ENCODE assay signal across 2 cellular contexts in the genomic region with DNA sequence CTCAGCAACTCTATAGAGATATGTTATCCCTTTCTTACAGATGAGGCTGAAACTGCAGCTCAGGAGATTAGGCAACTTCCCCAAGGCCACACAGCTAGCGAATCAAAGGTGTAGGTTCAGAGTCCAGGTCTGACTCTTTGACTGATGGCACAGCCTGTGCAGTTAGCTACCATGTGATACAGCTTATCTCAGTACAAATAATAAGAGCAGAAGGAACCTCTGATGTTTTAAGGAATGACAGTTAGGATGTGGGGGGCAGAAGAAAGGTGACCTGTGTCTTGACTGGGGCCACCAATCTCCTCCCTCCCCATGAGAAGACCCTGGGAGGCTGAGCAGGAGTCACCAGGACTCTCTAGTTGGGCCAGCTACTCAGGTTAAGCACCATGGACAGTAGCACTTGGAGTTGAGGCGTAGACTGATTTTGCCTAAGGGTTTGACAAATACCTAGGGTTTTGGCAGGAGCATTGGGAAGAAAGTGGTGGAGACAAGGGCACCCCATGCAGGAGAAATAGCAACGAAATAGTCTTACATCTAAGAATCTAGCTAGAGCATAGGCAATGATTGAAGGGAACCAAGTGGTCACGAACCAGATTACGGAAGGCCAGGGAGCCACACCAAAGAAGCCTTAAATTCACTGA.
A peak's percentile ranks its signal among the peaks of the same experiment; 100 is the strongest.
TF ChIP-seq lines count a peak whose summit lies in the region.

No MANE protein-coding gene starts in this region.

TF ChIP-seq in SK-N-SH, 30 proteins besides CTCF, POLR2A, EP300 and RAD21:
- TF ChIP-seq, protein P1, sequence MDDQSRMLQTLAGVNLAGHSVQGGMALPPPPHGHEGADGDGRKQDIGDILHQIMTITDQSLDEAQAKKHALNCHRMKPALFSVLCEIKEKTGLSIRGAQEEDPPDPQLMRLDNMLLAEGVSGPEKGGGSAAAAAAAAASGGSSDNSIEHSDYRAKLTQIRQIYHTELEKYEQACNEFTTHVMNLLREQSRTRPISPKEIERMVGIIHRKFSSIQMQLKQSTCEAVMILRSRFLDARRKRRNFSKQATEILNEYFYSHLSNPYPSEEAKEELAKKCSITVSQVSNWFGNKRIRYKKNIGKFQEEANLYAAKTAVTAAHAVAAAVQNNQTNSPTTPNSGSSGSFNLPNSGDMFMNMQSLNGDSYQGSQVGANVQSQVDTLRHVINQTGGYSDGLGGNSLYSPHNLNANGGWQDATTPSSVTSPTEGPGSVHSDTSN (IDR thresholded peaks at IDR 0.05): no peak
- no peak for TF ChIP-seq NFIC (IDR thresholded peaks at IDR 0.05; ENCODE audit: borderline replicate concordance)
- TF ChIP-seq, protein P2, sequence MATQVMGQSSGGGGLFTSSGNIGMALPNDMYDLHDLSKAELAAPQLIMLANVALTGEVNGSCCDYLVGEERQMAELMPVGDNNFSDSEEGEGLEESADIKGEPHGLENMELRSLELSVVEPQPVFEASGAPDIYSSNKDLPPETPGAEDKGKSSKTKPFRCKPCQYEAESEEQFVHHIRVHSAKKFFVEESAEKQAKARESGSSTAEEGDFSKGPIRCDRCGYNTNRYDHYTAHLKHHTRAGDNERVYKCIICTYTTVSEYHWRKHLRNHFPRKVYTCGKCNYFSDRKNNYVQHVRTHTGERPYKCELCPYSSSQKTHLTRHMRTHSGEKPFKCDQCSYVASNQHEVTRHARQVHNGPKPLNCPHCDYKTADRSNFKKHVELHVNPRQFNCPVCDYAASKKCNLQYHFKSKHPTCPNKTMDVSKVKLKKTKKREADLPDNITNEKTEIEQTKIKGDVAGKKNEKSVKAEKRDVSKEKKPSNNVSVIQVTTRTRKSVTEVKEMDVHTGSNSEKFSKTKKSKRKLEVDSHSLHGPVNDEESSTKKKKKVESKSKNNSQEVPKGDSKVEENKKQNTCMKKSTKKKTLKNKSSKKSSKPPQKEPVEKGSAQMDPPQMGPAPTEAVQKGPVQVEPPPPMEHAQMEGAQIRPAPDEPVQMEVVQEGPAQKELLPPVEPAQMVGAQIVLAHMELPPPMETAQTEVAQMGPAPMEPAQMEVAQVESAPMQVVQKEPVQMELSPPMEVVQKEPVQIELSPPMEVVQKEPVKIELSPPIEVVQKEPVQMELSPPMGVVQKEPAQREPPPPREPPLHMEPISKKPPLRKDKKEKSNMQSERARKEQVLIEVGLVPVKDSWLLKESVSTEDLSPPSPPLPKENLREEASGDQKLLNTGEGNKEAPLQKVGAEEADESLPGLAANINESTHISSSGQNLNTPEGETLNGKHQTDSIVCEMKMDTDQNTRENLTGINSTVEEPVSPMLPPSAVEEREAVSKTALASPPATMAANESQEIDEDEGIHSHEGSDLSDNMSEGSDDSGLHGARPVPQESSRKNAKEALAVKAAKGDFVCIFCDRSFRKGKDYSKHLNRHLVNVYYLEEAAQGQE (IDR thresholded peaks at IDR 0.05; ENCODE audit: low read depth, low read length): peak; percentile 85

TF ChIP-seq in SK-N-SH treated with all-trans-retinoic acid at 6 μM for 48 hours, 23 proteins besides CTCF, POLR2A, EP300 and RAD21:
- TF ChIP-seq ZNF8 (CRISPR knock-in tag; IDR thresholded peaks at IDR 0.05) (no peak), ISL1 (CRISPR knock-in tag; IDR thresholded peaks at IDR 0.05) (no peak), ZNF565 (CRISPR knock-in tag; conservative IDR thresholded peaks at IDR 0.05; ENCODE audit: low read depth) (no peak), ZFP30 (CRISPR knock-in tag; IDR thresholded peaks at IDR 0.05) (no peak), ARNTL (CRISPR knock-in tag; IDR thresholded peaks at IDR 0.05; ENCODE audit: borderline replicate concordance, low read depth) (no peak), ZFP3 (CRISPR knock-in tag; IDR thresholded peaks at IDR 0.05) (no peak), PPARA (CRISPR knock-in tag; IDR thresholded peaks at IDR 0.05; ENCODE audit: borderline replicate concordance) (no peak), ZC3H10 (CRISPR knock-in tag; IDR thresholded peaks at IDR 0.05) (no peak), ZNF70 (CRISPR knock-in tag; IDR thresholded peaks at IDR 0.05) (no peak), SNAI2 (CRISPR knock-in tag; IDR thresholded peaks at IDR 0.05) (no peak), BACH2 (CRISPR knock-in tag; IDR thresholded peaks at IDR 0.05; ENCODE audit: borderline replicate concordance) (no peak), OSR1 (CRISPR knock-in tag; IDR thresholded peaks at IDR 0.05) (no peak), TOX (CRISPR knock-in tag; IDR thresholded peaks at IDR 0.05; ENCODE audit: borderline replicate concordance) (no peak), RARB (CRISPR knock-in tag; IDR thresholded peaks at IDR 0.05) (no peak), ESRRG (CRISPR knock-in tag; IDR thresholded peaks at IDR 0.05) (no peak)
- TF ChIP-seq, protein P3, sequence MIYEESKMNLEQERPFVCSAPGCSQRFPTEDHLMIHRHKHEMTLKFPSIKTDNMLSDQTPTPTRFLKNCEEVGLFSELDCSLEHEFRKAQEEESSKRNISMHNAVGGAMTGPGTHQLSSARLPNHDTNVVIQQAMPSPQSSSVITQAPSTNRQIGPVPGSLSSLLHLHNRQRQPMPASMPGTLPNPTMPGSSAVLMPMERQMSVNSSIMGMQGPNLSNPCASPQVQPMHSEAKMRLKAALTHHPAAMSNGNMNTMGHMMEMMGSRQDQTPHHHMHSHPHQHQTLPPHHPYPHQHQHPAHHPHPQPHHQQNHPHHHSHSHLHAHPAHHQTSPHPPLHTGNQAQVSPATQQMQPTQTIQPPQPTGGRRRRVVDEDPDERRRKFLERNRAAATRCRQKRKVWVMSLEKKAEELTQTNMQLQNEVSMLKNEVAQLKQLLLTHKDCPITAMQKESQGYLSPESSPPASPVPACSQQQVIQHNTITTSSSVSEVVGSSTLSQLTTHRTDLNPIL (CRISPR knock-in tag; IDR thresholded peaks at IDR 0.05; ENCODE audit: low read depth): no peak
- TF ChIP-seq, protein P4, sequence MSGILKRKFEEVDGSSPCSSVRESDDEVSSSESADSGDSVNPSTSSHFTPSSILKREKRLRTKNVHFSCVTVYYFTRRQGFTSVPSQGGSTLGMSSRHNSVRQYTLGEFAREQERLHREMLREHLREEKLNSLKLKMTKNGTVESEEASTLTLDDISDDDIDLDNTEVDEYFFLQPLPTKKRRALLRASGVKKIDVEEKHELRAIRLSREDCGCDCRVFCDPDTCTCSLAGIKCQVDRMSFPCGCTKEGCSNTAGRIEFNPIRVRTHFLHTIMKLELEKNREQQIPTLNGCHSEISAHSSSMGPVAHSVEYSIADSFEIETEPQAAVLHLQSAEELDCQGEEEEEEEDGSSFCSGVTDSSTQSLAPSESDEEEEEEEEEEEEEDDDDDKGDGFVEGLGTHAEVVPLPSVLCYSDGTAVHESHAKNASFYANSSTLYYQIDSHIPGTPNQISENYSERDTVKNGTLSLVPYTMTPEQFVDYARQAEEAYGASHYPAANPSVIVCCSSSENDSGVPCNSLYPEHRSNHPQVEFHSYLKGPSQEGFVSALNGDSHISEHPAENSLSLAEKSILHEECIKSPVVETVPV (CRISPR knock-in tag; IDR thresholded peaks at IDR 0.05): no peak
- TF ChIP-seq, protein P5, sequence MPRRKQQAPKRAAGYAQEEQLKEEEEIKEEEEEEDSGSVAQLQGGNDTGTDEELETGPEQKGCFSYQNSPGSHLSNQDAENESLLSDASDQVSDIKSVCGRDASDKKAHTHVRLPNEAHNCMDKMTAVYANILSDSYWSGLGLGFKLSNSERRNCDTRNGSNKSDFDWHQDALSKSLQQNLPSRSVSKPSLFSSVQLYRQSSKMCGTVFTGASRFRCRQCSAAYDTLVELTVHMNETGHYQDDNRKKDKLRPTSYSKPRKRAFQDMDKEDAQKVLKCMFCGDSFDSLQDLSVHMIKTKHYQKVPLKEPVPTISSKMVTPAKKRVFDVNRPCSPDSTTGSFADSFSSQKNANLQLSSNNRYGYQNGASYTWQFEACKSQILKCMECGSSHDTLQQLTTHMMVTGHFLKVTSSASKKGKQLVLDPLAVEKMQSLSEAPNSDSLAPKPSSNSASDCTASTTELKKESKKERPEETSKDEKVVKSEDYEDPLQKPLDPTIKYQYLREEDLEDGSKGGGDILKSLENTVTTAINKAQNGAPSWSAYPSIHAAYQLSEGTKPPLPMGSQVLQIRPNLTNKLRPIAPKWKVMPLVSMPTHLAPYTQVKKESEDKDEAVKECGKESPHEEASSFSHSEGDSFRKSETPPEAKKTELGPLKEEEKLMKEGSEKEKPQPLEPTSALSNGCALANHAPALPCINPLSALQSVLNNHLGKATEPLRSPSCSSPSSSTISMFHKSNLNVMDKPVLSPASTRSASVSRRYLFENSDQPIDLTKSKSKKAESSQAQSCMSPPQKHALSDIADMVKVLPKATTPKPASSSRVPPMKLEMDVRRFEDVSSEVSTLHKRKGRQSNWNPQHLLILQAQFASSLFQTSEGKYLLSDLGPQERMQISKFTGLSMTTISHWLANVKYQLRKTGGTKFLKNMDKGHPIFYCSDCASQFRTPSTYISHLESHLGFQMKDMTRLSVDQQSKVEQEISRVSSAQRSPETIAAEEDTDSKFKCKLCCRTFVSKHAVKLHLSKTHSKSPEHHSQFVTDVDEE (CRISPR knock-in tag; IDR thresholded peaks at IDR 0.05): no peak
- TF ChIP-seq, protein P6, sequence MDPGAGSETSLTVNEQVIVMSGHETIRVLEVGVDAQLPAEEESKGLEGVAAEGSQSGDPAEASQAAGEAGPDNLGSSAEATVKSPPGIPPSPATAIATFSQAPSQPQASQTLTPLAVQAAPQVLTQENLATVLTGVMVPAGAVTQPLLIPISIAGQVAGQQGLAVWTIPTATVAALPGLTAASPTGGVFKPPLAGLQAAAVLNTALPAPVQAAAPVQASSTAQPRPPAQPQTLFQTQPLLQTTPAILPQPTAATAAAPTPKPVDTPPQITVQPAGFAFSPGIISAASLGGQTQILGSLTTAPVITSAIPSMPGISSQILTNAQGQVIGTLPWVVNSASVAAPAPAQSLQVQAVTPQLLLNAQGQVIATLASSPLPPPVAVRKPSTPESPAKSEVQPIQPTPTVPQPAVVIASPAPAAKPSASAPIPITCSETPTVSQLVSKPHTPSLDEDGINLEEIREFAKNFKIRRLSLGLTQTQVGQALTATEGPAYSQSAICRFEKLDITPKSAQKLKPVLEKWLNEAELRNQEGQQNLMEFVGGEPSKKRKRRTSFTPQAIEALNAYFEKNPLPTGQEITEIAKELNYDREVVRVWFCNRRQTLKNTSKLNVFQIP (CRISPR knock-in tag; IDR thresholded peaks at IDR 0.05; ENCODE audit: borderline replicate concordance, low read depth): no peak
- TF ChIP-seq, protein P7, sequence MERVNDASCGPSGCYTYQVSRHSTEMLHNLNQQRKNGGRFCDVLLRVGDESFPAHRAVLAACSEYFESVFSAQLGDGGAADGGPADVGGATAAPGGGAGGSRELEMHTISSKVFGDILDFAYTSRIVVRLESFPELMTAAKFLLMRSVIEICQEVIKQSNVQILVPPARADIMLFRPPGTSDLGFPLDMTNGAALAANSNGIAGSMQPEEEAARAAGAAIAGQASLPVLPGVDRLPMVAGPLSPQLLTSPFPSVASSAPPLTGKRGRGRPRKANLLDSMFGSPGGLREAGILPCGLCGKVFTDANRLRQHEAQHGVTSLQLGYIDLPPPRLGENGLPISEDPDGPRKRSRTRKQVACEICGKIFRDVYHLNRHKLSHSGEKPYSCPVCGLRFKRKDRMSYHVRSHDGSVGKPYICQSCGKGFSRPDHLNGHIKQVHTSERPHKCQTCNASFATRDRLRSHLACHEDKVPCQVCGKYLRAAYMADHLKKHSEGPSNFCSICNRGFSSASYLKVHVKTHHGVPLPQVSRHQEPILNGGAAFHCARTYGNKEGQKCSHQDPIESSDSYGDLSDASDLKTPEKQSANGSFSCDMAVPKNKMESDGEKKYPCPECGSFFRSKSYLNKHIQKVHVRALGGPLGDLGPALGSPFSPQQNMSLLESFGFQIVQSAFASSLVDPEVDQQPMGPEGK (CRISPR knock-in tag; IDR thresholded peaks at IDR 0.05; ENCODE audit: borderline replicate concordance): no peak
TF ChIP-seq in SK-N-SH treated with all-trans-retinoic acid at 6 μM for 48 hours: peak in this region for 0.
